In genomic region chr20:39775110-39775509, GRCh38 we compare ENCODE assay signal across 13 cellular contexts.
DNase-seq lines count a peak whose midpoint lies in the region; ATAC-seq and TF ChIP-seq lines count a peak whose summit lies in the region.
"Had no signal": no experiment of that assay in that cellular context is flagged by ENCODE, and none has a peak within 500 bp of the region (broad histone marks: within the 10 kb centered on the region; RNA-seq: fewer than 3 reads in every experiment).

No MANE protein-coding gene starts in this region.

- no peak overlapping the region for H3K4ac ChIP-seq in H9 (ENCODE audit: low read depth, low read length)

- H3K27ac Mint-ChIP-seq in activated CD4-positive, alpha-beta T cell treated with anti-CD3 and anti-CD28 coated beads, Interleukin-2, amount 10 ng/mL, durations not matched to agents 24 days and 14 days = no peak overlapping the region
- H3K27ac Mint-ChIP-seq in H9 = no peak overlapping the region; a peak in 1 of 7 replicates

- no peaks in the 10 kb centered on the region for H4K20me1 ChIP-seq in H9 (ENCODE audit: control insufficient read depth, insufficient read depth, insufficient read length)

- ATAC-seq in left lung (peak; percentile 39), GM18858 (IDR thresholded peaks at IDR 0.05; ENCODE audit: unreplicated experiment) (no peak), HG03196 (IDR thresholded peaks at IDR 0.05; ENCODE audit: unreplicated experiment) (no peak)
- ATAC-seq: PC-3 had no signal

- H3K27me3 ChIP-seq in colonic mucosa = no peaks in the 10 kb centered on the region
- no peaks in the 10 kb centered on the region for H3K27me3 ChIP-seq in left lung
- H3K27me3 ChIP-seq in H9 (ENCODE audit: insufficient read depth, low read length) = no peaks in the 10 kb centered on the region
- H3K27me3 ChIP-seq: neutrophil had no signal

- no peak overlapping the region for H2AK5ac ChIP-seq in H9 (ENCODE audit: insufficient read length, low read length)

- no peak overlapping the region for H3T11ph ChIP-seq in H9 (ENCODE audit: low read length)

- WGBS in H9 (ENCODE audit: extremely low coverage, insufficient read length, low lambda C conversion rate) = no CpG with 5 or more reads among the region's 3 CpGs

- no peak overlapping the region for H2BK12ac ChIP-seq in H9 (ENCODE audit: insufficient read length, low read depth, low read length)

- no peaks in the 10 kb centered on the region for H3K79me1 ChIP-seq in H9 (ENCODE audit: insufficient read depth, low read depth, low read length, poor library complexity, severe bottlenecking)

- intact Hi-C loops in activated CD4-positive, alpha-beta T cell treated with anti-CD3 and anti-CD28 coated beads, Interleukin-2, amount 10 ng/mL, durations not matched to agents 24 days and 14 days (cut with micrococcal nuclease) = no loop called here
- intact Hi-C loops in colonic mucosa (cut with DNase I) (no loop called here), left lung (cut with DNase I) (no loop called here)

- H3K18ac ChIP-seq in H9 (ENCODE audit: insufficient read length, low read depth, low read length) = no peak overlapping the region

- H3K9me3 ChIP-seq in colonic mucosa (no peaks in the 10 kb centered on the region), left lung (peaks cover 0 to 6% of the 10 kb centered on the region in 2 donors), H9 (ENCODE audit: control insufficient read depth, low read depth, low read length) (no peaks in the 10 kb centered on the region)
- H3K9me3 ChIP-seq: neutrophil had no signal

- no peaks in the 10 kb centered on the region for H3K4me1 ChIP-seq in colonic mucosa
- H3K4me1 ChIP-seq in left lung = no peaks in the 10 kb centered on the region
- H3K4me1 ChIP-seq in H9 (ENCODE audit: insufficient read depth, low read length) = no peaks in the 10 kb centered on the region

- no peak overlapping the region for H2BK20ac ChIP-seq in H9 (ENCODE audit: low read depth, low read length, poor library complexity, severe bottlenecking)

- H3K4me3 ChIP-seq in colonic mucosa (no peak overlapping the region), left lung (no peak overlapping the region)

- H3K4me3 Mint-ChIP-seq in activated CD4-positive, alpha-beta T cell treated with anti-CD3 and anti-CD28 coated beads, Interleukin-2, amount 10 ng/mL, durations not matched to agents 24 days and 14 days = no peak overlapping the region
- H3K4me3 Mint-ChIP-seq in H9 = no peak overlapping the region

- H3K27ac ChIP-seq in colonic mucosa (no peak overlapping the region), left lung (no peak overlapping the region), H9 (ENCODE audit: insufficient read length, low read depth, low read length) (no peak overlapping the region)
- H3K27ac ChIP-seq: neutrophil, WERI-Rb-1 had no signal

- no peak overlapping the region for H3K23ac ChIP-seq in H9 (ENCODE audit: insufficient read length, low read depth, low read length)

- no peak overlapping the region for H2BK15ac ChIP-seq in H9 (ENCODE audit: low read depth, low read length)

- H4K91ac ChIP-seq in H9 (ENCODE audit: insufficient read length, low read depth, low read length) = no peak overlapping the region

- no peak overlapping the region for H2BK5ac ChIP-seq in H9 (ENCODE audit: insufficient read length, low read length)

- no peak overlapping the region for H3K56ac ChIP-seq in H9 (ENCODE audit: insufficient read length, low read depth, low read length)

- H2AFZ ChIP-seq in H9 (ENCODE audit: low read length) = no peak overlapping the region

- no peak overlapping the region for H3K14ac ChIP-seq in H9 (ENCODE audit: insufficient read depth, low read length)

- no peaks in the 10 kb centered on the region for H3K36me3 Mint-ChIP-seq in activated CD4-positive, alpha-beta T cell treated with anti-CD3 and anti-CD28 coated beads, Interleukin-2, amount 10 ng/mL, durations not matched to agents 24 days and 14 days (ENCODE audit: low read depth)
- no peaks in the 10 kb centered on the region for H3K36me3 Mint-ChIP-seq in H9 (ENCODE audit: insufficient read depth in 1 of 3, low read depth in 3 of 3)

- TF ChIP-seq CTCF in colonic mucosa (IDR thresholded peaks at IDR 0.05) (no peak), left lung (IDR thresholded peaks at IDR 0.05) (no peak), H9 (conservative IDR thresholded peaks at IDR 0.05) (no peak)

- H3K9ac ChIP-seq in colonic mucosa (ENCODE audit: low read depth in 2 of 2, low read length in 2 of 2) (no peak overlapping the region), H9 (ENCODE audit: extremely low read depth, insufficient read length, low read length) (no peak overlapping the region)

- no peaks in the 10 kb centered on the region for H3K27me3 Mint-ChIP-seq in activated CD4-positive, alpha-beta T cell treated with anti-CD3 and anti-CD28 coated beads, Interleukin-2, amount 10 ng/mL, durations not matched to agents 24 days and 14 days
- no peaks in the 10 kb centered on the region for H3K27me3 Mint-ChIP-seq in H9 (ENCODE audit: low read depth)

- H3K36me3 ChIP-seq in colonic mucosa = no peaks in the 10 kb centered on the region
- H3K36me3 ChIP-seq in left lung = no peaks in the 10 kb centered on the region
- H3K36me3 ChIP-seq: neutrophil, WERI-Rb-1 had no signal

- peak; percentile 44 for DNase-seq in activated CD4-positive, alpha-beta T cell treated with anti-CD3 and anti-CD28 coated beads, Interleukin-2, amount 10 ng/mL, durations not matched to agents 24 days and 14 days
- no peak for DNase-seq in activated CD4-positive, alpha-beta T cell treated with anti-CD3 and anti-CD28 coated beads for 48 hours
- DNase-seq in colonic mucosa (peak; percentile 42), left lung (peak in 1 of 2 donors; percentile 46), H9 (no peak), AML-193 (lab: John Stamatoyannopoulos, UW) (no peak)
- DNase-seq: ACHN; PC-3; stimulated activated CD4-positive, alpha-beta T cell treated with anti-CD3 and anti-CD28 coated beads, Interleukin-4, amount 100 ng/mL, for 24 hours; WERI-Rb-1 had no signal

- no peak overlapping the region for H4K5ac ChIP-seq in H9 (ENCODE audit: insufficient read length, low read depth, low read length)

- no peak overlapping the region for H4K8ac ChIP-seq in H9 (replicated peaks; ENCODE audit: insufficient read length, low read depth, low read length)

- no peak overlapping the region for H3K4me2 ChIP-seq in H9 (ENCODE audit: insufficient read depth, insufficient read length, low read length)

- H3K23me2 ChIP-seq in H9 (ENCODE audit: insufficient read length, low read depth, low read length, poor library complexity, severe bottlenecking) = no peaks in the 10 kb centered on the region

- H3K79me2 ChIP-seq in H9 (ENCODE audit: insufficient read depth, low read length) = no peaks in the 10 kb centered on the region

- H3K4me1 Mint-ChIP-seq in activated CD4-positive, alpha-beta T cell treated with anti-CD3 and anti-CD28 coated beads, Interleukin-2, amount 10 ng/mL, durations not matched to agents 24 days and 14 days = no peaks in the 10 kb centered on the region
- no peaks in the 10 kb centered on the region; a peak in 1 of 4 replicates for H3K4me1 Mint-ChIP-seq in H9

- no peaks in the 10 kb centered on the region for H3K9me3 Mint-ChIP-seq in activated CD4-positive, alpha-beta T cell treated with anti-CD3 and anti-CD28 coated beads, Interleukin-2, amount 10 ng/mL, durations not matched to agents 24 days and 14 days
- no peaks in the 10 kb centered on the region; a peak in 2 of 5 replicates for H3K9me3 Mint-ChIP-seq in H9

- no peak overlapping the region for H2BK120ac ChIP-seq in H9 (ENCODE audit: low read depth, low read length, poor library complexity, severe bottlenecking)

Comparison
In these comparisons a context has a peak if more than half of its experiments do, and no peak if none do; other contexts are left out.
1. DNase-seq: peak in activated CD4-positive, alpha-beta T cell treated with anti-CD3 and anti-CD28 coated beads, Interleukin-2, amount 10 ng/mL, durations not matched to agents 24 days and 14 days (single experiment) and colonic mucosa (single experiment); none in activated CD4-positive, alpha-beta T cell treated with anti-CD3 and anti-CD28 coated beads for 48 hours (single experiment), H9 (single experiment) and AML-193 (0 of 2).